1 cellular context compared by ENCODE assay signal in the genomic region with DNA sequence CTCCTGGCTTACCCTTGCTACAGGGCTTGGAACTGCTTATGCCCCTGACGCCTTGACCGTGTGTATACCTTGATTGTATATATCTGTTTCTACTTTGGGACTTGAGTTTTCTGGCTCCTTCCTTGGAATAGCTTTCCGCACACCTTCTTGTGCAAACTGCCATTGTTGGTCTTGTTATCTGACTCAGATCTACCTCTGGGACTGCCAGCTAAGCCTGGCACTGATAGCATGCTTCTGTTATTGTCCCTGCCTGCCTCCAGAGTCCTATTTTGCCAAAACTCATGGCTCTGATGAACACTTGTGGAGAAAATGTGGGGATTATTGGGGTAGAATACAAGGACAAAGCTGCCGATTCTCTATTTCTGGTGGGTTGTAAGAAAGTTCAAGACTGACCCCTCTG.
TF ChIP-seq lines count a peak whose summit lies in the region.

No MANE protein-coding gene starts in this region.

TF ChIP-seq in IMR-90, 13 proteins besides CTCF, POLR2A, EP300 and RAD21 (continued from another document):
- TF ChIP-seq, protein P1, sequence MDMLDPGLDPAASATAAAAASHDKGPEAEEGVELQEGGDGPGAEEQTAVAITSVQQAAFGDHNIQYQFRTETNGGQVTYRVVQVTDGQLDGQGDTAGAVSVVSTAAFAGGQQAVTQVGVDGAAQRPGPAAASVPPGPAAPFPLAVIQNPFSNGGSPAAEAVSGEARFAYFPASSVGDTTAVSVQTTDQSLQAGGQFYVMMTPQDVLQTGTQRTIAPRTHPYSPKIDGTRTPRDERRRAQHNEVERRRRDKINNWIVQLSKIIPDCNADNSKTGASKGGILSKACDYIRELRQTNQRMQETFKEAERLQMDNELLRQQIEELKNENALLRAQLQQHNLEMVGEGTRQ (IDR thresholded peaks at IDR 0.05; ENCODE audit: low read depth, low read length) = no peak
TF ChIP-seq in IMR-90: peak in this region for 0.
